Comparison of ENCODE assay signal across 17 cellular contexts in the genomic region with DNA sequence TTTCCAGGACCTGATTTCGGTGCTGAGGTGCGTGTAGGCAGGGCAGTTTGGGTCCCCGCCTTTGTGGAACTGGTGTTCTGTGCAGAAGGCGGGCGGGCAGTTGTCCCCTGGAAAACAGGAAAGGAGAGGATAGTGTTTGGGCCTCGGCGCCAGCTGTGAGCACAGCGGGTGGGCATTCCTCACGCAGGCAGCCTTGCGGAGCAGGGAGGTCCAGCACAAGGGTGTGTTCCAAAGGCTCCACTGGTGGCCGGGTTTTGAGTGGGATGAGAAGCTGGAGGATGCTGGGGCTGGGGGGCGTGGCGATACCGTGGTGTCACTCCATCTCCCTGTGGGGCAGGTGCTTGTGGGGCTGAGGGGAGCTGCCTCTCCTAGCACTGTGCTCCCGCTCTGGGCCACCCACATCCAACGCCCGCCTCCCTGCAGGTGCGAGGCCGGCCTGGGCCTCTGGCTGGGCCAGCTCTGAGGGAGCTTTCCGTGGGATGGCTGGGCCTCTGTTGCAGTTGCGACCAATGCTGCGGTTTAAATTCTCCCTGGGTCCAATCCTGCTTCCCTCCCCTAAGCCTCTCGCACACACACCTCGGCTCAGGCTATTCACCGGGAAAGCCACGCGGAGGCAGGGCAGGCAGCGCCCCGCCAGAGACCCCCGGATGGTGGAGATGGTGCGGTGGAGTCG. TPM values are rescaled to one million over a fixed set of nuclear protein-coding genes. Genes with fewer than 3 reads are reported as not detected.
DNase-seq lines count a peak whose midpoint lies in the region; ATAC-seq, FAIRE-seq and TF ChIP-seq lines count a peak whose summit lies in the region.
"Had no signal": no experiment of that assay in that cellular context is flagged by ENCODE, and none has a peak within 500 bp of the region (broad histone marks: within the 10 kb centered on the region; RNA-seq: fewer than 3 reads in every experiment).

No MANE protein-coding gene starts in this region.

- DNase-seq in NCI-H1417 (lab: John Stamatoyannopoulos, UW) (peak in 2 of 3 experiments; percentile 70 to 74), NCI-H1417 treated with DMSO at 0.1 percent for 48 hours (lab: John Stamatoyannopoulos, UW) (no peak), H54 (ENCODE audit: insufficient read length, low spot score) (peak; percentile 86), GF-D8 (lab: John Stamatoyannopoulos, UW) (no peak), suprapubic skin (ENCODE audit: low spot score in 2 of 2) (no peak), colonic mucosa (no peak)
- DNase-seq in central memory CD8-positive, alpha-beta T cell (ENCODE audit: low spot score in 2 of 2), result no peak
- DNase-seq: 8988T, activated T-cell treated with anti-CD3 and anti-CD28 coated beads for 4 hours, erythroblast had no signal

- H3K4me1 ChIP-seq in suprapubic skin (peaks cover 20% of the 10 kb centered on the region), colonic mucosa (no peaks in the 10 kb centered on the region)

- TF ChIP-seq RAD21 in neural cell (conservative IDR thresholded peaks at IDR 0.05), result no peak

- H3K4me2 ChIP-seq in neural cell (ENCODE audit: low read length), result no peak overlapping the region

- no peaks in the 10 kb centered on the region for H3K9me3 Mint-ChIP-seq in central memory CD8-positive, alpha-beta T cell
- H3K9me3 Mint-ChIP-seq: T-cell had no signal

- peaks cover 87% of the 10 kb centered on the region for H3K27me3 Mint-ChIP-seq in central memory CD8-positive, alpha-beta T cell

- no peak for TF ChIP-seq EP300 in neural cell (conservative IDR thresholded peaks at IDR 0.05; ENCODE audit: poor library complexity, severe bottlenecking)
- no peak for TF ChIP-seq EP300 in suprapubic skin (IDR thresholded peaks at IDR 0.05)

- H3K27me3 ChIP-seq in neural cell (ENCODE audit: insufficient read depth, low read depth, low read length), result peaks cover 63% of the 10 kb centered on the region
- H3K27me3 ChIP-seq in suprapubic skin, result peaks cover 100% of the 10 kb centered on the region
- H3K27me3 ChIP-seq in colonic mucosa, result peaks cover 90% of the 10 kb centered on the region

- no peak for ATAC-seq in central memory CD8-positive, alpha-beta T cell (replicated peaks; ENCODE audit: extremely low read depth, poor library complexity, severe bottlenecking)

- intact Hi-C loops in colonic mucosa (cut with DNase I), result no loop called here

- H3K9ac ChIP-seq in neural cell (ENCODE audit: low read length) (no peak overlapping the region), colonic mucosa (ENCODE audit: low read depth in 2 of 2, low read length in 2 of 2) (no peak overlapping the region)

- no peaks in the 10 kb centered on the region for H3K9me3 ChIP-seq in neural cell (ENCODE audit: low read length)
- no peaks in the 10 kb centered on the region for H3K9me3 ChIP-seq in suprapubic skin
- H3K9me3 ChIP-seq in colonic mucosa, result no peaks in the 10 kb centered on the region
- H3K9me3 ChIP-seq: upper lobe of left lung had no signal

- no peak for FAIRE-seq in H54 (lab: Jason Lieb, UNC)
- FAIRE-seq: keratinocyte had no signal

- peak overlapping the region; percentile 13 for H3K4me3 Mint-ChIP-seq in central memory CD8-positive, alpha-beta T cell

- H3K27ac Mint-ChIP-seq in central memory CD8-positive, alpha-beta T cell (ENCODE audit: low read depth), result peak overlapping the region; percentile 80
- H3K27ac Mint-ChIP-seq: T-cell had no signal

- H2AFZ ChIP-seq in neural cell (ENCODE audit: low read depth, low read length), result no peak overlapping the region

- H3K79me2 ChIP-seq in neural cell (replicated peaks; ENCODE audit: insufficient read depth, low read length), result no peaks in the 10 kb centered on the region

- H3K27ac ChIP-seq in neural cell (ENCODE audit: low read length) (no peak overlapping the region), suprapubic skin (no peak overlapping the region), colonic mucosa (no peak overlapping the region)
- H3K27ac ChIP-seq: upper lobe of left lung had no signal

- H3K4me3 ChIP-seq in neural cell (ENCODE audit: low read length) (peak overlapping the region; percentile 60), suprapubic skin (no peak overlapping the region), colonic mucosa (no peak overlapping the region)
- H3K4me3 ChIP-seq: upper lobe of left lung had no signal

- no peaks in the 10 kb centered on the region for H3K9me2 ChIP-seq in neural cell (ENCODE audit: insufficient read depth, low read length)

- TF ChIP-seq POLR2A in H54 (IDR thresholded peaks at IDR 0.05; ENCODE audit: low read depth, low read length) (no peak), suprapubic skin (IDR thresholded peaks at IDR 0.05) (no peak)

- H4K20me1 ChIP-seq in neural cell (ENCODE audit: insufficient read depth), result no peaks in the 10 kb centered on the region

- WGBS in suprapubic skin, result 6% methylated on average over 22 of the region's 32 CpGs

- peaks cover 6% of the 10 kb centered on the region for H3K4me1 Mint-ChIP-seq in central memory CD8-positive, alpha-beta T cell

- no peaks in the 10 kb centered on the region for H3F3A ChIP-seq in neural cell (ENCODE audit: insufficient read depth, low read length, poor library complexity, severe bottlenecking)

- TF ChIP-seq CTCF in neural cell (IDR thresholded peaks at IDR 0.05; ENCODE audit: poor library complexity, severe bottlenecking), result no peak
- no peak for TF ChIP-seq CTCF in suprapubic skin (IDR thresholded peaks at IDR 0.05)
- TF ChIP-seq CTCF in colonic mucosa (IDR thresholded peaks at IDR 0.05), result no peak

- H3K36me3 Mint-ChIP-seq in central memory CD8-positive, alpha-beta T cell (ENCODE audit: insufficient read depth), result peaks cover 7% of the 10 kb centered on the region
- H3K36me3 Mint-ChIP-seq: T-cell had no signal

- no peaks in the 10 kb centered on the region for H3K36me3 ChIP-seq in neural cell (ENCODE audit: insufficient read depth, low read length)
- no peaks in the 10 kb centered on the region for H3K36me3 ChIP-seq in suprapubic skin
- no peaks in the 10 kb centered on the region for H3K36me3 ChIP-seq in colonic mucosa
- H3K36me3 ChIP-seq: upper lobe of left lung had no signal

TF ChIP-seq in neural cell, 6 proteins besides CTCF, POLR2A, EP300 and RAD21:
- TF ChIP-seq TAF1 (IDR thresholded peaks at IDR 0.05; ENCODE audit: low read depth) (no peak), POLR2AphosphoS5 (IDR thresholded peaks at IDR 0.05) (no peak), SMC3 (conservative IDR thresholded peaks at IDR 0.05; ENCODE audit: poor library complexity) (no peak), EZH2 (IDR thresholded peaks at IDR 0.05; ENCODE audit: borderline replicate concordance, insufficient read depth, low read length, poor library complexity, severe bottlenecking) (no peak), MXI1 (conservative IDR thresholded peaks at IDR 0.05; ENCODE audit: poor library complexity, severe bottlenecking) (no peak)
- TF ChIP-seq, protein P1, sequence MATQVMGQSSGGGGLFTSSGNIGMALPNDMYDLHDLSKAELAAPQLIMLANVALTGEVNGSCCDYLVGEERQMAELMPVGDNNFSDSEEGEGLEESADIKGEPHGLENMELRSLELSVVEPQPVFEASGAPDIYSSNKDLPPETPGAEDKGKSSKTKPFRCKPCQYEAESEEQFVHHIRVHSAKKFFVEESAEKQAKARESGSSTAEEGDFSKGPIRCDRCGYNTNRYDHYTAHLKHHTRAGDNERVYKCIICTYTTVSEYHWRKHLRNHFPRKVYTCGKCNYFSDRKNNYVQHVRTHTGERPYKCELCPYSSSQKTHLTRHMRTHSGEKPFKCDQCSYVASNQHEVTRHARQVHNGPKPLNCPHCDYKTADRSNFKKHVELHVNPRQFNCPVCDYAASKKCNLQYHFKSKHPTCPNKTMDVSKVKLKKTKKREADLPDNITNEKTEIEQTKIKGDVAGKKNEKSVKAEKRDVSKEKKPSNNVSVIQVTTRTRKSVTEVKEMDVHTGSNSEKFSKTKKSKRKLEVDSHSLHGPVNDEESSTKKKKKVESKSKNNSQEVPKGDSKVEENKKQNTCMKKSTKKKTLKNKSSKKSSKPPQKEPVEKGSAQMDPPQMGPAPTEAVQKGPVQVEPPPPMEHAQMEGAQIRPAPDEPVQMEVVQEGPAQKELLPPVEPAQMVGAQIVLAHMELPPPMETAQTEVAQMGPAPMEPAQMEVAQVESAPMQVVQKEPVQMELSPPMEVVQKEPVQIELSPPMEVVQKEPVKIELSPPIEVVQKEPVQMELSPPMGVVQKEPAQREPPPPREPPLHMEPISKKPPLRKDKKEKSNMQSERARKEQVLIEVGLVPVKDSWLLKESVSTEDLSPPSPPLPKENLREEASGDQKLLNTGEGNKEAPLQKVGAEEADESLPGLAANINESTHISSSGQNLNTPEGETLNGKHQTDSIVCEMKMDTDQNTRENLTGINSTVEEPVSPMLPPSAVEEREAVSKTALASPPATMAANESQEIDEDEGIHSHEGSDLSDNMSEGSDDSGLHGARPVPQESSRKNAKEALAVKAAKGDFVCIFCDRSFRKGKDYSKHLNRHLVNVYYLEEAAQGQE (IDR thresholded peaks at IDR 0.05; ENCODE audit: borderline replicate concordance), result no peak
TF ChIP-seq in neural cell: peak in this region for 0.

RNA-seq across cellular contexts. Expression of a gene that starts 15.9 kb away (rescaled TPM):
- 1.6 TPM in 2 replicates for polyA plus RNA-seq in neural cell
- polyA minus RNA-seq in neural cell, result 0.93 and 1.5 TPM in 2 replicates
- total RNA-seq in suprapubic skin (not detected), colonic mucosa (not detected)
- total RNA-seq: mucosa of gallbladder, NCI-H460, renal cortical epithelial cell, T-cell, upper lobe of left lung had no signal
- polyA plus RNA-seq: keratinocyte had no signal

Comparison
In these comparisons a context has a peak if more than half of its experiments do, and no peak if none do; other contexts are left out.
1. DNase-seq: peak in NCI-H1417 (2 of 3) and H54 (single experiment); none in NCI-H1417 treated with DMSO at 0.1 percent for 48 hours (single experiment), central memory CD8-positive, alpha-beta T cell (0 of 2), GF-D8 (single experiment), suprapubic skin (0 of 2) and colonic mucosa (single experiment).